11 cellular contexts compared by ENCODE assay signal in genomic region chr21:37412603-37413360, GRCh38. TPM values are rescaled to one million over a fixed set of nuclear protein-coding genes. Genes with fewer than 3 reads are reported as not detected.
DNase-seq lines count a peak whose midpoint lies in the region; ATAC-seq and TF ChIP-seq lines count a peak whose summit lies in the region.
"Had no signal": no experiment of that assay in that cellular context is flagged by ENCODE, and none has a peak within 500 bp of the region (broad histone marks: within the 10 kb centered on the region; RNA-seq: fewer than 3 reads in every experiment).

No MANE protein-coding gene starts in this region.

- peaks cover 100% of the 10 kb centered on the region for H3K79me2 ChIP-seq in SU-DHL-6 (ENCODE audit: insufficient read depth, low read length)

- H3K9me2 ChIP-seq in SU-DHL-6 (replicated peaks; ENCODE audit: insufficient read depth, low read length), result no peaks in the 10 kb centered on the region

- no peak for DNase-seq in activated naive CD4-positive, alpha-beta T cell treated with anti-CD3 and anti-CD28 coated beads, Interleukin-2, amount 50 U/mL, for 72 hours (ENCODE audit: low spot score in 2 of 2)
- DNase-seq in fibroblast of mammary gland (ENCODE audit: low read depth) (peak; percentile 70), type B pancreatic cell (ENCODE audit: extremely low spot score, unreplicated experiment) (no peak), SKM-1 (lab: John Stamatoyannopoulos, UW; ENCODE audit: unreplicated experiment) (no peak)
- no peak for DNase-seq in stimulated activated CD8-positive, alpha-beta memory T cell treated with anti-CD3 and anti-CD28 coated beads, Interleukin-4, amount 100 ng/mL, for 48 hours
- DNase-seq: stimulated activated naive B cell treated with anti-CD40 and anti-IgM and Interleukin-4, amounts not matched to agents 10 μg/mL and 1 μg/mL and 100 μg/mL, for 72 hours had no signal

- peak overlapping the region; percentile 18 for H3K27ac Mint-ChIP-seq in activated naive CD4-positive, alpha-beta T cell treated with anti-CD3 and anti-CD28 coated beads, Interleukin-2, amount 50 U/mL, for 24 hours
- H3K27ac Mint-ChIP-seq in activated naive CD4-positive, alpha-beta T cell treated with anti-CD3 and anti-CD28 coated beads, Interleukin-2, amount 50 U/mL, for 72 hours, result peak overlapping the region in 1 of 2 donors; percentile 10
- H3K27ac Mint-ChIP-seq in type B pancreatic cell, result peak overlapping the region; percentile 4

- no peak for ATAC-seq in activated naive CD4-positive, alpha-beta T cell treated with anti-CD3 and anti-CD28 coated beads, Interleukin-2, amount 50 U/mL, for 72 hours
- ATAC-seq in HG02981 (IDR thresholded peaks at IDR 0.05; ENCODE audit: unreplicated experiment), result no peak

- H3K9ac ChIP-seq in SU-DHL-6 (ENCODE audit: low read length), result no peak overlapping the region

- H4K20me1 ChIP-seq in SU-DHL-6 (ENCODE audit: low read depth, low read length), result peaks cover 62% of the 10 kb centered on the region

- no peak overlapping the region for H3K27ac ChIP-seq in SU-DHL-6 (ENCODE audit: low read depth, low read length)
- H3K27ac ChIP-seq: C4-2B had no signal

- peak overlapping the region; percentile 16 for H3K4me2 ChIP-seq in SU-DHL-6 (ENCODE audit: low read depth, low read length, poor library complexity, severe bottlenecking)

- H3K4me1 Mint-ChIP-seq in activated naive CD4-positive, alpha-beta T cell treated with anti-CD3 and anti-CD28 coated beads, Interleukin-2, amount 50 U/mL, for 24 hours, result peaks cover 89% of the 10 kb centered on the region
- H3K4me1 Mint-ChIP-seq in type B pancreatic cell (ENCODE audit: unreplicated experiment), result peaks cover 38% of the 10 kb centered on the region

- no peak overlapping the region for H2AFZ ChIP-seq in SU-DHL-6 (ENCODE audit: low read depth, low read length, severe bottlenecking)

- H3K27me3 Mint-ChIP-seq in activated naive CD4-positive, alpha-beta T cell treated with anti-CD3 and anti-CD28 coated beads, Interleukin-2, amount 50 U/mL, for 24 hours, result no peaks in the 10 kb centered on the region
- no peaks in the 10 kb centered on the region for H3K27me3 Mint-ChIP-seq in type B pancreatic cell
- H3K27me3 Mint-ChIP-seq: stimulated activated naive B cell treated with anti-CD40 and anti-IgM and Interleukin-4, amounts not matched to agents 10 μg/mL and 1 μg/mL and 100 μg/mL, for 72 hours had no signal

- TF ChIP-seq CTCF in SU-DHL-6 (IDR thresholded peaks at IDR 0.05; ENCODE audit: insufficient read depth, low read length, poor library complexity, severe bottlenecking) (no peak), fibroblast of mammary gland (conservative IDR thresholded peaks at IDR 0.05; ENCODE audit: control insufficient read depth, insufficient read depth, low read depth, low read length) (no peak), type B pancreatic cell (conservative IDR thresholded peaks at IDR 0.05) (no peak)

- no peaks in the 10 kb centered on the region for H3K9me3 Mint-ChIP-seq in activated naive CD4-positive, alpha-beta T cell treated with anti-CD3 and anti-CD28 coated beads, Interleukin-2, amount 50 U/mL, for 24 hours
- no peaks in the 10 kb centered on the region for H3K9me3 Mint-ChIP-seq in activated naive CD4-positive, alpha-beta T cell treated with anti-CD3 and anti-CD28 coated beads, Interleukin-2, amount 50 U/mL, for 72 hours
- H3K9me3 Mint-ChIP-seq in type B pancreatic cell, result peaks cover 5% of the 10 kb centered on the region
- H3K9me3 Mint-ChIP-seq: stimulated activated naive B cell treated with anti-CD40 and anti-IgM and Interleukin-4, amounts not matched to agents 10 μg/mL and 1 μg/mL and 100 μg/mL, for 72 hours had no signal

- peaks cover 11% of the 10 kb centered on the region for H3F3A ChIP-seq in SU-DHL-6 (ENCODE audit: insufficient read depth)

- no peaks in the 10 kb centered on the region for H3K27me3 ChIP-seq in SU-DHL-6 (ENCODE audit: low read length)

- no peaks in the 10 kb centered on the region for H3K9me3 ChIP-seq in SU-DHL-6 (ENCODE audit: insufficient read depth, low read length)

- H3K4me3 ChIP-seq in SU-DHL-6 (ENCODE audit: insufficient read depth, low read length, poor library complexity, severe bottlenecking) (no peak overlapping the region), fibroblast of mammary gland (ENCODE audit: control insufficient read depth, low read depth, low read length) (no peak overlapping the region)
- H3K4me3 ChIP-seq: skin epidermis had no signal

- H3K4me3 Mint-ChIP-seq in activated naive CD4-positive, alpha-beta T cell treated with anti-CD3 and anti-CD28 coated beads, Interleukin-2, amount 50 U/mL, for 24 hours, result peak overlapping the region; percentile 0
- no peak overlapping the region for H3K4me3 Mint-ChIP-seq in type B pancreatic cell
- H3K4me3 Mint-ChIP-seq: stimulated activated naive B cell treated with anti-CD40 and anti-IgM and Interleukin-4, amounts not matched to agents 10 μg/mL and 1 μg/mL and 100 μg/mL, for 72 hours had no signal

- peaks cover 6% of the 10 kb centered on the region for H3K36me3 Mint-ChIP-seq in activated naive CD4-positive, alpha-beta T cell treated with anti-CD3 and anti-CD28 coated beads, Interleukin-2, amount 50 U/mL, for 24 hours
- peaks cover 0 to 7% of the 10 kb centered on the region in 2 donors for H3K36me3 Mint-ChIP-seq in activated naive CD4-positive, alpha-beta T cell treated with anti-CD3 and anti-CD28 coated beads, Interleukin-2, amount 50 U/mL, for 72 hours
- H3K36me3 Mint-ChIP-seq in type B pancreatic cell, result peaks cover 10% of the 10 kb centered on the region

- 0 out of 2 replicates have a peak, but pooled peaks cover 4% of the 10 kb centered on the region for H3K36me3 ChIP-seq in SU-DHL-6 (ENCODE audit: low read length)

RNA-seq across cellular contexts. Expression of gene DYRK1A, which starts 46.2 kb away (rescaled TPM):
- 10 to 100 TPM; 65.5 to 87.9 TPM for total RNA-seq in activated naive CD4-positive, alpha-beta T cell treated with anti-CD3 and anti-CD28 coated beads, Interleukin-2, amount 50 U/mL, for 72 hours
- total RNA-seq in type B pancreatic cell (ENCODE audit: low replicate concordance), result 63.0 and 70.6 TPM in 2 replicates
